Comparison of ENCODE assay signal across 37 cellular contexts in genomic region chr2:18600255-18600613, GRCh38. TPM values are rescaled to one million over a fixed set of nuclear protein-coding genes. Genes with fewer than 3 reads are reported as not detected.
DNase-seq lines count a peak whose midpoint lies in the region; ATAC-seq and TF ChIP-seq lines count a peak whose summit lies in the region.
"Had no signal": no experiment of that assay in that cellular context is flagged by ENCODE, and none has a peak within 500 bp of the region (broad histone marks: within the 10 kb centered on the region; RNA-seq: fewer than 3 reads in every experiment).

No MANE protein-coding gene starts in this region.

- H4K20me1 ChIP-seq in OCI-LY7 (ENCODE audit: insufficient read depth, low read length): no peaks in the 10 kb centered on the region

- peaks cover 36% of the 10 kb centered on the region for H3K4me1 ChIP-seq in ACC112 (ENCODE audit: control insufficient read depth, insufficient read depth, low read length, unreplicated experiment)
- H3K4me1 ChIP-seq in OCI-LY7 (ENCODE audit: insufficient read depth, low read length, poor library complexity, severe bottlenecking): peaks cover 26% of the 10 kb centered on the region
- H3K4me1 ChIP-seq in upper lobe of right lung: no peaks in the 10 kb centered on the region
- H3K4me1 ChIP-seq: A549, gastrocnemius medialis, HAP-1, lower lobe of right lung, prostate gland had no signal

- CTCF ChIA-PET in OCI-LY7 (lab: Charles Lee; ENCODE audit: unreplicated experiment): no interaction called here

- intact Hi-C loops in OCI-LY7 (cut with micrococcal nuclease; ENCODE audit: unreplicated experiment) (loop anchor here (2.0 kb wide), 1 partner anchor 39 kb away; the partner anchor contains the start of gene RDH14), upper lobe of right lung (cut with DNase I) (no loop called here)

- H3K27me3 ChIP-seq in ACC112 (ENCODE audit: insufficient read depth, low read length) (no peaks in the 10 kb centered on the region), upper lobe of right lung (no peaks in the 10 kb centered on the region)
- H3K27me3 ChIP-seq: cardiac muscle cell, gastrocnemius medialis, tibial artery had no signal

- BruUV-seq in OCI-LY7 (replicated peaks; lab: Mats Ljungman, UMichigan): no TSS peak

- H3K36me3 ChIP-seq in ACC112 (ENCODE audit: insufficient read depth, low read length): no peaks in the 10 kb centered on the region
- H3K36me3 ChIP-seq in OCI-LY7 (ENCODE audit: insufficient read depth, low read length): no peaks in the 10 kb centered on the region
- H3K36me3 ChIP-seq in upper lobe of right lung: no peaks in the 10 kb centered on the region
- H3K36me3 ChIP-seq: cardiac muscle cell, gastrocnemius medialis, HAP-1, lower lobe of right lung, prostate gland, tibial artery had no signal

- TF ChIP-seq CTCF in OCI-LY7 (conservative IDR thresholded peaks at IDR 0.05; ENCODE audit: low read length): no peak
- no peak for TF ChIP-seq CTCF in upper lobe of right lung (IDR thresholded peaks at IDR 0.05)

- H3K4me3 ChIP-seq in ACC112 (ENCODE audit: low read depth, low read length) (no peak overlapping the region), OCI-LY7 (ENCODE audit: low read depth, low read length, poor library complexity, severe bottlenecking) (no peak overlapping the region), upper lobe of right lung (no peak overlapping the region)
- H3K4me3 ChIP-seq: A549, cardiac muscle cell, gastrocnemius medialis, HAP-1, lower lobe of right lung, prostate gland, tibial artery had no signal

- H3K4me2 ChIP-seq in OCI-LY7 (ENCODE audit: low read length): peak overlapping the region; percentile 16; the same call in 1 of the 2 replicates
- H3K4me2 ChIP-seq: A549 had no signal

- peak; percentile 59 for ATAC-seq in GM18868 (IDR thresholded peaks at IDR 0.05; ENCODE audit: unreplicated experiment)
- ATAC-seq in HG03103 (IDR thresholded peaks at IDR 0.05; ENCODE audit: low read depth, unreplicated experiment): peak; percentile 46
- ATAC-seq in upper lobe of right lung: no peak
- no peak for ATAC-seq in HG03135 (IDR thresholded peaks at IDR 0.05; ENCODE audit: unreplicated experiment)
- ATAC-seq: A549, gastrocnemius medialis, lower lobe of right lung, natural killer cell had no signal

- peak overlapping the region; percentile 67; the same call in 1 of the 2 replicates for H3K27ac ChIP-seq in ACC112 (ENCODE audit: low read depth, low read length)
- H3K27ac ChIP-seq in OCI-LY7 (ENCODE audit: low read depth, low read length, poor library complexity, severe bottlenecking): no peak overlapping the region
- H3K27ac ChIP-seq in upper lobe of right lung: no peak overlapping the region
- H3K27ac ChIP-seq: A549, cardiac muscle cell, gastrocnemius medialis, lower lobe of right lung, prostate gland, RWPE1 had no signal

- H2AFZ ChIP-seq in ACC112 (ENCODE audit: low read length, unreplicated experiment) (no peak overlapping the region), OCI-LY7 (ENCODE audit: low read length) (no peak overlapping the region)

- H3K9me2 ChIP-seq in OCI-LY7 (ENCODE audit: insufficient read depth, low read length): no peaks in the 10 kb centered on the region

- POLR2A ChIA-PET in OCI-LY7 (lab: Charles Lee): no interaction called here

- H3K9me3 ChIP-seq in OCI-LY7 (ENCODE audit: low read length) (no peaks in the 10 kb centered on the region), upper lobe of right lung (no peaks in the 10 kb centered on the region)
- H3K9me3 ChIP-seq: A549, gastrocnemius medialis, HAP-1, lower lobe of right lung, prostate gland, tibial artery had no signal

- H3K79me2 ChIP-seq in ACC112 (ENCODE audit: control insufficient read depth, insufficient read depth, low read length, unreplicated experiment): no peaks in the 10 kb centered on the region
- H3K79me2 ChIP-seq in OCI-LY7 (ENCODE audit: insufficient read depth, low read depth, low read length): no peaks in the 10 kb centered on the region

- DNase-seq in OCI-LY7 (ENCODE audit: low spot score) (peak; percentile 54), upper lobe of right lung (no peak), activated T-cell treated with anti-CD3 and anti-CD28 coated beads for 4 hours (no peak), germinal center (ENCODE audit: low spot score) (no peak)
- DNase-seq: activated CD4-positive, alpha-beta T cell treated with anti-CD3 and anti-CD28 coated beads, Interleukin-2, amount 50 U/mL, for 1 hour; activated CD4-positive, CD25-positive, alpha-beta regulatory T cell; activated gamma-delta T cell treated with Interleukin-2 at 50 U/mL for 16 hours; activated naive CD8-positive, alpha-beta T cell treated with anti-CD3 and anti-CD28 coated beads, Interleukin-2, amount 10 ng/mL, durations not matched to agents 7 days and 5 days; activated T-cell treated with anti-CD3 and anti-CD28 coated beads, Interleukin-2, amount 50 U/mL, for 48 hours; AML-193; DMS79; gastrocnemius medialis; lower lobe of right lung; natural killer cell; NCI-H1092; NCI-H1694; NCI-H446; NCI-H82; nucleus accumbens; stimulated activated CD8-positive, alpha-beta memory T cell treated with anti-CD3 and anti-CD28 coated beads, Interleukin-4, amount 100 ng/mL, for 48 hours; tibial artery had no signal

RNA-seq across cellular contexts. Expression of gene NT5C1B, which starts 10.9 kb away (rescaled TPM):
- not detected in 2 replicates for total RNA-seq in OCI-LY7 (2014; rRNA removed; shearing (Covaris generic))
- total RNA-seq in OCI-LY7 (2022): not detected in 2 replicates
- not detected for total RNA-seq in upper lobe of right lung
- total RNA-seq: activated naive CD8-positive, alpha-beta T cell treated with anti-CD3 and anti-CD28 coated beads, Interleukin-2, amount 10 ng/mL, durations not matched to agents 7 days and 5 days; astrocyte; cardiac muscle cell; fibroblast of lung; gastrocnemius medialis; kidney epithelial cell; lower lobe of right lung; mononuclear cell; natural killer cell; sciatic nerve; SK-MEL-5; T-helper 1 cell treated with Interleukin-12 subunit alpha and Interleukin-12 subunit beta and Interleukin-4 antibody, amounts not matched to agents 30 ng/mL and 1 ng/mL, for 36 hours had no signal

RNA-seq across cellular contexts. Expression of gene RDH14, which starts 39.8 kb away (rescaled TPM):
- total RNA-seq in OCI-LY7 (2014; rRNA removed; shearing (Covaris generic)): 25.2 and 27.5 TPM in 2 replicates
- 20.6 and 24.0 TPM in 2 replicates for total RNA-seq in OCI-LY7 (2022)
- 22.4 TPM for total RNA-seq in upper lobe of right lung

Comparison
In these comparisons a context has a peak if more than half of its experiments do, and no peak if none do; other contexts are left out.
1. ATAC-seq: peak in GM18868 (single experiment) and HG03103 (single experiment); none in upper lobe of right lung (single experiment) and HG03135 (single experiment).